10 cellular contexts compared by ENCODE assay signal in the genomic region with DNA sequence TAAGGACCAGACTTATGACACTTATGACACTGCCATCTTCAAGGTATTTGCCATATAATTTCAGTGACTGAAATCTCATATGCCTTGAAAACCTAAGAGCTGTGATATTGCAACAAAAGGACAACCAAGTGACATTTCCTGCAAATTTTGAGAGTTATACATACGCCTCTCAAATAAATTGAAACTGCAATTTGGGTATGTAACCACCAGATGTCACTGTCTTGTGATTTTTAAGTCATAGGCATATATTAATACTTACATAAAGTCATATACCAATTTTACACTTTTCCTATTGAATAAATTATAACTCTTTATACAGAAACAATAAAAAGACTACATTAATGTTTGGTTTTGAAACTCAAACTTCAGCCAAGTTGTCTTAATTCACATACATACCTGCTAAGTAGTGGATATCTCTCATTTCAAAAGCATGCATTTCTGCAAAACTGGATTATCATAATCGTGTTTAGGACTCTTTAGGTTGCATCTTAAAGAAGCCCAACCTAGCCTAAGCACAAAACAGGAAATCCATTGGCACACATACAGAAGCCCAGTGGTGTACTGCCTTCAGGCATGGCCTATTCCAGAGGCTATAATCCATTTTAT.
A peak's percentile ranks its signal among the peaks of the same experiment; 100 is the strongest.
DNase-seq lines count a peak whose midpoint lies in the region; ATAC-seq and TF ChIP-seq lines count a peak whose summit lies in the region.
"Had no signal": no experiment of that assay in that cellular context is flagged by ENCODE, and none has a peak within 500 bp of the region (broad histone marks: within the 10 kb centered on the region; RNA-seq: fewer than 3 reads in every experiment).

No MANE protein-coding gene starts in this region.

- no peak for TF ChIP-seq POLR2A in lower leg skin (IDR thresholded peaks at IDR 0.05)

- peak; percentile 39 for TF ChIP-seq CTCF in BJ (IDR thresholded peaks at IDR 0.05; ENCODE audit: insufficient read depth, low read depth, low read length)
- TF ChIP-seq CTCF in HEK293 (tag by site-specific recombination; IDR thresholded peaks at IDR 0.05), result no peak
- TF ChIP-seq CTCF in lower leg skin (IDR thresholded peaks at IDR 0.05), result no peak

- no peak for ATAC-seq in HG03521 (IDR thresholded peaks at IDR 0.05; ENCODE audit: unreplicated experiment)
- ATAC-seq: activated naive CD8-positive, alpha-beta T cell treated with anti-CD3 and anti-CD28 coated beads, Interleukin-2, amount 50 U/mL, for 24 hours had no signal

- 73 to 83% methylated on average over 2 of the region's 2 CpGs for WGBS in lower leg skin, 2 donors

- H3K36me3 ChIP-seq in BJ (ENCODE audit: control insufficient read depth, insufficient read depth, low read length) (no peaks in the 10 kb centered on the region), HEK293 (ENCODE audit: control insufficient read depth in 2 of 2, insufficient read depth in 1 of 2, low read length in 2 of 2) (no peaks in the 10 kb centered on the region)

- POLR2A ChIA-PET in BJ (lab: Charles Lee), result no interaction called here
- POLR2A ChIA-PET in HEK293 (lab: Yijun Ruan, JAX), result no interaction called here

- DNase-seq in BJ (ENCODE audit: low read depth) (no peak), RPMI7951 (ENCODE audit: low read depth) (peak; percentile 49), glomerular endothelial cell (ENCODE audit: extremely low read depth, low read depth, low spot score) (peak; percentile 25), lower leg skin (ENCODE audit: low spot score in 2 of 2) (no peak), NCI-H2107 (lab: John Stamatoyannopoulos, UW) (no peak)
- DNase-seq in activated CD8-positive, alpha-beta memory T cell treated with anti-CD3 and anti-CD28 coated beads for 24 hours, result no peak
- DNase-seq: activated naive CD8-positive, alpha-beta T cell treated with anti-CD3 and anti-CD28 coated beads, Interleukin-2, amount 50 U/mL, for 24 hours; NCI-H187 had no signal

- H3K27me3 ChIP-seq in BJ (ENCODE audit: control insufficient read depth, insufficient read depth, low read length), result no peaks in the 10 kb centered on the region; the same call in 1 of the 2 replicates

- no peaks in the 10 kb centered on the region for H3K4me1 ChIP-seq in HEK293 (ENCODE audit: control insufficient read depth, insufficient read depth, low read length)

- H3K4me3 ChIP-seq in BJ (ENCODE audit: low read depth, low read length) (no peak overlapping the region), HEK293 (ENCODE audit: low read depth, low read length) (no peak overlapping the region), lower leg skin (ENCODE audit: low read depth, poor library complexity, severe bottlenecking) (no peak overlapping the region)

- H3K9me3 ChIP-seq in HEK293 (ENCODE audit: control insufficient read depth, insufficient read depth, low read depth, low read length), result no peaks in the 10 kb centered on the region

- CTCF ChIA-PET in BJ (lab: Yijun Ruan, JAX), result interaction anchor here (0.7 to 2.5 kb wide), 5 partner anchors 12 to 1931 kb away, joined by 3 to 7 read pairs (median 3); no protein-coding TSS in a partner anchor
- CTCF ChIA-PET in HEK293 (lab: Yijun Ruan, JAX), result interaction anchor here (0.7 to 1.4 kb wide), 5 partner anchors 10 to 1202 kb away, joined by 3 to 7 read pairs (median 4); no protein-coding TSS in a partner anchor

- H3K27ac ChIP-seq in HEK293 (ENCODE audit: extremely low read depth, low read depth, low read length), result no peak overlapping the region

- intact Hi-C loops in lower leg skin (cut with DNase I; ENCODE audit: low total_unique reads), result no loop called here

TF ChIP-seq in HEK293, 187 proteins besides CTCF, POLR2A, EP300 and RAD21:
- TF ChIP-seq ZNF184 (tag by site-specific recombination; IDR thresholded peaks at IDR 0.05), result no peak
- peak; percentile 12 for TF ChIP-seq SETDB1 (IDR thresholded peaks at IDR 0.05; ENCODE audit: insufficient read length, low read length)
TF ChIP-seq in HEK293: peak in this region for 1.

Comparison
In these comparisons a context has a peak if more than half of its experiments do, and no peak if none do; other contexts are left out.
1. DNase-seq: peak in RPMI7951 (single experiment) and glomerular endothelial cell (single experiment); none in BJ (single experiment), lower leg skin (0 of 2), NCI-H2107 (single experiment) and activated CD8-positive, alpha-beta memory T cell treated with anti-CD3 and anti-CD28 coated beads for 24 hours (single experiment).